Comparison of ENCODE assay signal across 9 cellular contexts in the genomic region with DNA sequence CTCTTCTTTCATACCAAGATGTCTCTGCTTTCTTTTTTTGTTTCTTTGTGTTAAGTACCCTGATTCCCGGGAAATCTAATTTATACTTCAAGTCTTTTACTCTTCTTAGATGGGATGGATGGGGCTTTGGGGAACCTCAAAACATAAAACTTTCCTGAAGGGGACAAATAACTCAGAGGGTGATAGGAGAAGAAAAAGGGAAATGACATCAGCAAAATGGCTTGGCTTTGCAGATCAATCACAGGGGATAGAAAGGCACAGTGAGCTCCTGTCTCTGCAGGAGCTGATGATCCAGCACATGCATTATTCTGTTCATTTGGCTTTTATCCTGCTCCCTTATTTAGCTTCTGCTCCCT. TPM values are rescaled to one million over a fixed set of nuclear protein-coding genes. Genes with fewer than 3 reads are reported as not detected.
A peak's percentile ranks its signal among the peaks of the same experiment; 100 is the strongest.
DNase-seq lines count a peak whose midpoint lies in the region; ATAC-seq and TF ChIP-seq lines count a peak whose summit lies in the region.
"Had no signal": no experiment of that assay in that cellular context is flagged by ENCODE, and none has a peak within 500 bp of the region (broad histone marks: within the 10 kb centered on the region; RNA-seq: fewer than 3 reads in every experiment).

No MANE protein-coding gene starts in this region.

- 0 out of 2 replicates have a peak overlapping the region, but pooled peaks have one; percentile 3 for H3K9ac ChIP-seq in BLaER1
- H3K9ac ChIP-seq in HUES6 (ENCODE audit: low read length), result peak overlapping the region; percentile 80

- DNase-seq in breast epithelium (ENCODE audit: low spot score in 2 of 2), result no peak
- no peak for DNase-seq in nephron progenitor cell
- DNase-seq in DMS153 treated with DMSO at 0.1 percent for 48 hours (lab: John Stamatoyannopoulos, UW; ENCODE audit: unreplicated experiment), result no peak
- DNase-seq in activated CD4-positive, CD25-positive, alpha-beta regulatory T cell treated with anti-CD3 and anti-CD28 coated beads, Interleukin-2, amount 50 U/mL, for 72 hours, result no peak
- DNase-seq in sciatic nerve (ENCODE audit: low spot score), result no peak
- DNase-seq in NCI-H2029 treated with DMSO at 0.1 percent for 48 hours (lab: John Stamatoyannopoulos, UW), result no peak

- TF ChIP-seq CTCF in breast epithelium (IDR thresholded peaks at IDR 0.05) (no peak), nephron progenitor cell (IDR thresholded peaks at IDR 0.05) (no peak)

- H3K27me3 ChIP-seq in BLaER1 (peaks cover 29% of the 10 kb centered on the region), HUES6 (ENCODE audit: control insufficient read depth, insufficient read depth, low read length) (no peaks in the 10 kb centered on the region), breast epithelium (no peaks in the 10 kb centered on the region)

- H3K9me3 ChIP-seq in BLaER1 (no peaks in the 10 kb centered on the region), HUES6 (ENCODE audit: control insufficient read depth, insufficient read depth, low read depth, low read length) (no peaks in the 10 kb centered on the region), breast epithelium (no peaks in the 10 kb centered on the region)

- intact Hi-C loops in breast epithelium (cut with DNase I; ENCODE audit: low total_unique reads) (no loop called here), sciatic nerve (cut with DNase I) (no loop called here)

- no peaks in the 10 kb centered on the region for H3K36me3 Mint-ChIP-seq in nephron progenitor cell (ENCODE audit: low read depth)

- H4K20me1 ChIP-seq in BLaER1, result no peaks in the 10 kb centered on the region

- no peak for TF ChIP-seq POLR2A in breast epithelium (IDR thresholded peaks at IDR 0.05)

- H3K4me3 ChIP-seq in BLaER1, result no peak overlapping the region
- peak overlapping the region; percentile 80 for H3K4me3 ChIP-seq in HUES6 (ENCODE audit: low read depth, low read length)
- H3K4me3 ChIP-seq in breast epithelium, result peak overlapping the region in 2 of 3 donors; percentile 29 to 58

- peak overlapping the region; percentile 65 for H3K4me2 ChIP-seq in BLaER1

- no peaks in the 10 kb centered on the region for H3K9me3 Mint-ChIP-seq in nephron progenitor cell
- H3K9me3 Mint-ChIP-seq: central memory CD8-positive, alpha-beta T cell had no signal

- ATAC-seq in sciatic nerve, result no peak

- peak overlapping the region; percentile 99 for H3K27ac Mint-ChIP-seq in nephron progenitor cell

- H3K27ac ChIP-seq in BLaER1 (no peak overlapping the region), HUES6 (ENCODE audit: low read depth, low read length) (peak overlapping the region; percentile 67), breast epithelium (peak overlapping the region in 1 of 2 donors; percentile 78)

- H3K27me3 Mint-ChIP-seq in nephron progenitor cell (ENCODE audit: low read depth, poor library complexity), result peaks cover 4% of the 10 kb centered on the region

- H3K4me1 ChIP-seq in BLaER1 (peaks cover 27% of the 10 kb centered on the region), HUES6 (ENCODE audit: control insufficient read depth, insufficient read depth, low read length) (peaks cover 31% of the 10 kb centered on the region), breast epithelium (peaks cover 0 to 2% of the 10 kb centered on the region in 2 donors)

- peak overlapping the region; percentile 94 for H3K4me3 Mint-ChIP-seq in nephron progenitor cell

- H3K36me3 ChIP-seq in BLaER1, result no peaks in the 10 kb centered on the region
- peaks cover 3% of the 10 kb centered on the region; the same call in 1 of the 2 replicates for H3K36me3 ChIP-seq in HUES6 (ENCODE audit: control insufficient read depth, insufficient read depth, low read length)
- H3K36me3 ChIP-seq in breast epithelium, result no peaks in the 10 kb centered on the region

- H3K4me1 Mint-ChIP-seq in nephron progenitor cell, result peaks cover 59% of the 10 kb centered on the region

RNA-seq across cellular contexts. Expression of a gene that starts 1.4 kb away (rescaled TPM):
- total RNA-seq in breast epithelium (not detected), sciatic nerve (0.71 TPM)

RNA-seq across cellular contexts. Expression of a gene that starts 12.6 kb away (rescaled TPM):
- total RNA-seq in breast epithelium, result 100 to 1,000 TPM in 2 of 3 donors, 10 to 100 TPM in 1; 86.9 to 138 (median 104) TPM
- total RNA-seq in sciatic nerve, result 87.4 TPM

RNA-seq across cellular contexts. Expression of a gene that starts 16.4 kb away (rescaled TPM):
- total RNA-seq in breast epithelium (10 to 100 TPM in 2 of 3 donors, 1 to 10 TPM in 1; 9.4 to 24.3 (median 13.6) TPM), sciatic nerve (9.2 TPM)

RNA-seq across cellular contexts. Expression of a gene that starts 20.3 kb away (rescaled TPM):
- total RNA-seq in breast epithelium, result 10 to 100 TPM; 16.5 to 21.6 (median 18.6) TPM
- 40.6 TPM for total RNA-seq in sciatic nerve

RNA-seq across cellular contexts. Expression of a gene that starts 26.2 kb away (rescaled TPM):
- total RNA-seq in breast epithelium (1 to 10 TPM; 2.6 to 7.4 (median 4.3) TPM), sciatic nerve (5.7 TPM)
